1 cellular context compared by ENCODE assay signal in genomic region chr14:35147711-35148110, GRCh38.
A peak's percentile ranks its signal among the peaks of the same experiment; 100 is the strongest.
TF ChIP-seq lines count a peak whose summit lies in the region.

No MANE protein-coding gene starts in this region.

TF ChIP-seq in HepG2, 621 proteins besides CTCF, POLR2A, EP300 and RAD21:
- peak; percentile 25; the same call in 1 of the 2 replicates for TF ChIP-seq ZBTB43 (CRISPR knock-in tag; conservative IDR thresholded peaks at IDR 0.05)
- TF ChIP-seq MEF2D (CRISPR knock-in tag; IDR thresholded peaks at IDR 0.05): no peak
- 0 out of 2 replicates have a peak, but pooled peaks have one; percentile 65 for TF ChIP-seq MTF1 (CRISPR knock-in tag; IDR thresholded peaks at IDR 0.05)
- TF ChIP-seq TCF7 (IDR thresholded peaks at IDR 0.05; ENCODE audit: low read depth): no peak
- 0 out of 2 replicates have a peak, but pooled peaks have one; percentile 12 for TF ChIP-seq SNAI1 (CRISPR knock-in tag; IDR thresholded peaks at IDR 0.05; ENCODE audit: borderline replicate concordance)
- TF ChIP-seq GATAD1 (CRISPR knock-in tag; IDR thresholded peaks at IDR 0.05): 0 out of 2 replicates have a peak, but pooled peaks have one; percentile 1
- TF ChIP-seq ETS1 (CRISPR knock-in tag; IDR thresholded peaks at IDR 0.05): 0 out of 2 replicates have a peak, but pooled peaks have one; percentile 58
- TF ChIP-seq ZNF468 (CRISPR knock-in tag; IDR thresholded peaks at IDR 0.05): no peak
- 0 out of 2 replicates have a peak, but pooled peaks have one; percentile 29 for TF ChIP-seq TP53 (CRISPR knock-in tag; conservative IDR thresholded peaks at IDR 0.05)
- no peak for TF ChIP-seq ZNF263 (CRISPR knock-in tag; IDR thresholded peaks at IDR 0.05)
- TF ChIP-seq E2F1 (CRISPR knock-in tag; IDR thresholded peaks at IDR 0.05): peak; percentile 54; the same call in 1 of the 2 replicates
- 0 out of 2 replicates have a peak, but pooled peaks have one; percentile 41 for TF ChIP-seq ZSCAN20 (CRISPR knock-in tag; IDR thresholded peaks at IDR 0.05; ENCODE audit: borderline replicate concordance)
- 0 out of 2 replicates have a peak, but pooled peaks have one; percentile 9 for TF ChIP-seq MLXIP (CRISPR knock-in tag; IDR thresholded peaks at IDR 0.05; ENCODE audit: borderline replicate concordance)
- no peak for TF ChIP-seq ZHX2 (IDR thresholded peaks at IDR 0.05; ENCODE audit: low read depth)
- 0 out of 2 replicates have a peak, but pooled peaks have one; percentile 57 for TF ChIP-seq ZHX2 (CRISPR knock-in tag; IDR thresholded peaks at IDR 0.05; ENCODE audit: borderline replicate concordance)
- TF ChIP-seq ZBTB10 (CRISPR knock-in tag; IDR thresholded peaks at IDR 0.05; ENCODE audit: borderline replicate concordance): 0 out of 2 replicates have a peak, but pooled peaks have one; percentile 28
- 0 out of 2 replicates have a peak, but pooled peaks have one; percentile 53 for TF ChIP-seq NKX3-1 (CRISPR knock-in tag; IDR thresholded peaks at IDR 0.05)
- TF ChIP-seq SATB2 (CRISPR knock-in tag; IDR thresholded peaks at IDR 0.05): peak; percentile 64; the same call in 1 of the 2 replicates
